ENCODE assay signal across 8 cellular contexts in the genomic region with DNA sequence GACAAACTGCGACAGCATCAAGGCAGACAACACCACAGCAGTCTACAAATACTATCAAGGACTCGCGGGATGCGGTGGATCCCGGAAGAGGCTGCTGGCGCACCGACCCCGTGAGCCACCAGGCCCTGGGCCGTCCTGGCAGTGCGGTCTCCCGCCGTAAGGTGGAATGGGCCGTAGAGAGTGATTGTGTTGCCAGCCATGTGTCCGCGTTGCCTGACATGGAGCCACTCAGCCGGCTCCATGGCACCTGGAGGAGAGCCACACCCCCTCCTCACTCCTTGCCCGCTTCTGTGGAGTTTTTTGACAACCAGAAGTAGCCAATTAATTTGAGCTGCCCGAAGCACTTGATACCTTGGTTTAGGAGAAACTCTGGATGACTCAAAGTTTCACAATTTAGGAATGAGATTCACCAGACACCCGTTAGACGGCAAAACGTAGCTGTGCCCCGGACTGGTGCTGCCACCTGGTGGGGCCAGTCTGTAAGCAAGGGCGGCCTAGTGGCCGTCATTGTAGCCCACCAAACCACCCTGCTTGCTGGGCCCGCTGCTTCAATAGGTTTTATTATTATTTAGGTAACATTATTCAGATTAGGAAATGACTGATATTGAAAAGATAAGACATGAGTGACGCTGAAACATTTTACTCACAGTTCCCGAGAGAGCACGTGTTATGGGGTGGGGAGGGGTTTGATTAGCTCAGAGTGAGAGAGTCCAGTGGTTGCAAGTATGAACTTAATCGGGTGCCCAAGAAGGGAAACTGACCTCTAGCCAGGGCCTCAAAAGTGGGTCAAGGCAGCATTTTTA. TPM values are rescaled to one million over a fixed set of nuclear protein-coding genes. Genes with fewer than 3 reads are reported as not detected.
DNase-seq lines count a peak whose midpoint lies in the region; ATAC-seq and TF ChIP-seq lines count a peak whose summit lies in the region.

No MANE protein-coding gene starts in this region.

- peak; percentile 94 for TF ChIP-seq CTCF in VCaP (conservative IDR thresholded peaks at IDR 0.05)

- H3K9me3 Mint-ChIP-seq in immature natural killer cell, result no peaks in the 10 kb centered on the region

- peak; percentile 83 for ATAC-seq in HG02610 (IDR thresholded peaks at IDR 0.05; ENCODE audit: unreplicated experiment)

- DNase-seq in NCI-H748 (lab: John Stamatoyannopoulos, UW; ENCODE audit: unreplicated experiment) (peak; percentile 63), NCI-H748 treated with DMSO at 0.1 percent for 48 hours (lab: John Stamatoyannopoulos, UW) (no peak), NCI-H1105 (lab: John Stamatoyannopoulos, UW) (peak; percentile 57), brain pericyte (ENCODE audit: low read depth, low spot score) (peak; percentile 22), immature natural killer cell (peak; percentile 49 to 64 (median 59))
- DNase-seq in stimulated activated CD4-positive, alpha-beta T cell treated with anti-CD3 and anti-CD28 coated beads, Interleukin-1b, Interleukin-23, amount 100 ng/mL, for 24 hours (ENCODE audit: low read depth in 4 of 4, low spot score in 1 of 4), result peak in 3 of 4 experiments; percentile 42 to 62 (median 50)

- no peak overlapping the region for H3K27ac ChIP-seq in VCaP

- peak overlapping the region in 1 of 6 donors; percentile 68 for H3K27ac Mint-ChIP-seq in immature natural killer cell

- peak overlapping the region in 2 of 5 donors; percentile 27 to 66 for H3K4me3 Mint-ChIP-seq in immature natural killer cell

- H3K4me1 Mint-ChIP-seq in immature natural killer cell, result peaks cover 4 to 6% of the 10 kb centered on the region in 2 donors

- peaks cover 7 to 20% (median 14%) of the 10 kb centered on the region in 3 donors for H3K27me3 Mint-ChIP-seq in immature natural killer cell (ENCODE audit: low read depth in 3 of 3)

- H3K36me3 Mint-ChIP-seq in immature natural killer cell, result peaks cover 0 to 3% (median 0%) of the 10 kb centered on the region in 3 donors

RNA-seq across cellular contexts. Expression of gene IMP4, which starts 10.2 kb away (rescaled TPM):
- 100 to 1,000 TPM in 1 of 3 donors, 10 to 100 TPM in 2; 45.3 to 103 (median 84.7) TPM for polyA plus RNA-seq in immature natural killer cell

RNA-seq across cellular contexts. Expression of gene PTPN18, which starts 23.4 kb away (rescaled TPM):
- polyA plus RNA-seq in immature natural killer cell, result 100 to 1,000 TPM in 1 of 3 donors, 10 to 100 TPM in 2; 89.4 to 190 (median 91.1) TPM
